26 cellular contexts compared by ENCODE assay signal in the genomic region with DNA sequence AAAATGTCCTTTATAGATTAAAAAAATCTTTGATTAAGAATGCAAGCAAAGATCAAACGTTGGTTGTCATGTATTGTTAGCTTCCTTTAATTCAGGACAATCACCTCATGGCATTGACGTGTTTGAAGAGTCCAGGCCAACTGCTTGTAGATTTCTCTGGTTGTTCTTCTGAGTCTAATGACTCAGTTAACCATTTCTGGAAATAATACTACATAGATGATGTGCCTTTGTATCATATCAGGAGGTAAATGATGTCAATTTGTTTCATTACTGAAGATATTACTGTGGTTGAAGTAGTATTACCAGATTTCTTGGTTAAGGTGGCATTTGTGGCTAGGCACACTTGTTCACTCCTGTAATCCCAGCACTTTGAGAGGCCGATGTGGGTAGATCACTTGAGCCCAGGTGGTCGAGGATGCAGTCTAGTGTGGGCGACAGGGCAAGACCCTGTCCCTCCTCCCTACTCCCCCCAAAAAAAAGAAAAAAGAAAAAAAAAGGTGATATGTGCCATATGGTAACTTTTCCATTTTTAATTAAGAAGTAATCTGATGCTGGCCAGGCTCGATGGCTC. TPM values are rescaled to one million over a fixed set of nuclear protein-coding genes. Genes with fewer than 3 reads are reported as not detected.
DNase-seq lines count a peak whose midpoint lies in the region; ATAC-seq and TF ChIP-seq lines count a peak whose summit lies in the region.
"Had no signal": no experiment of that assay in that cellular context is flagged by ENCODE, and none has a peak within 500 bp of the region (broad histone marks: within the 10 kb centered on the region; RNA-seq: fewer than 3 reads in every experiment).

No MANE protein-coding gene starts in this region.

- CTCF ChIA-PET in activated CD4-positive, alpha-beta memory T cell treated with anti-CD3 and anti-CD28 coated beads for 36 hours (lab: Charles Lee), result no interaction called here
- CTCF ChIA-PET in activated CD4-positive, alpha-beta memory T cell treated with anti-CD3 and anti-CD28 coated beads, Interleukin-2, amount 10 ng/mL, durations not matched to agents 7 days and 5 days (lab: Charles Lee), result interaction anchor here (0.7 kb wide), 1 partner anchor 1301 kb away, joined by 4 read pairs; no protein-coding TSS in a partner anchor

- TF ChIP-seq CTCF in coronary artery (IDR thresholded peaks at IDR 0.05), result no peak

- no peak overlapping the region for H3K27ac Mint-ChIP-seq in activated CD4-positive, alpha-beta memory T cell treated with anti-CD3 and anti-CD28 coated beads for 36 hours
- H3K27ac Mint-ChIP-seq in activated CD4-positive, alpha-beta memory T cell treated with anti-CD3 and anti-CD28 coated beads, Interleukin-2, amount 10 ng/mL, durations not matched to agents 7 days and 5 days, result no peak overlapping the region
- H3K27ac Mint-ChIP-seq in activated T-cell treated with anti-CD3 and anti-CD28 coated beads, Interleukin-2, amount 50 U/mL, for 72 hours, result peak overlapping the region; percentile 34
- H3K27ac Mint-ChIP-seq: CD4-positive, alpha-beta memory T cell had no signal

- H3K36me3 Mint-ChIP-seq in activated CD4-positive, alpha-beta memory T cell treated with anti-CD3 and anti-CD28 coated beads for 36 hours, result peaks cover 3% of the 10 kb centered on the region
- H3K36me3 Mint-ChIP-seq in activated CD4-positive, alpha-beta memory T cell treated with anti-CD3 and anti-CD28 coated beads, Interleukin-2, amount 10 ng/mL, durations not matched to agents 7 days and 5 days (ENCODE audit: low read depth), result peaks cover 2% of the 10 kb centered on the region
- no peaks in the 10 kb centered on the region for H3K36me3 Mint-ChIP-seq in activated T-cell treated with anti-CD3 and anti-CD28 coated beads, Interleukin-2, amount 50 U/mL, for 72 hours (ENCODE audit: insufficient read depth in 2 of 2)
- H3K36me3 Mint-ChIP-seq: CD4-positive, alpha-beta memory T cell had no signal

- no peak overlapping the region for H3K27ac ChIP-seq in coronary artery
- H3K27ac ChIP-seq: BLaER1 treated with 17β-estradiol and CSF1 and Interleukin-3, amounts not matched to agents 10 nM and 100 nM; GM23248 had no signal

- H3K4me3 ChIP-seq in coronary artery, result no peak overlapping the region
- H3K4me3 ChIP-seq: BLaER1 treated with 17β-estradiol and CSF1 and Interleukin-3, amounts not matched to agents 10 nM and 100 nM; GM23248 had no signal

- intact Hi-C loops in activated CD4-positive, alpha-beta memory T cell treated with anti-CD3 and anti-CD28 coated beads for 36 hours (cut with micrococcal nuclease), result loop anchor here (1.0 kb wide), 1 partner anchor 90 kb away; no protein-coding TSS in a partner anchor

- ATAC-seq in activated T-cell treated with anti-CD3 and anti-CD28 coated beads, Interleukin-2, amount 50 U/mL, for 72 hours (replicated peaks in 1 of 2), result peak; percentile 42 to 56
- ATAC-seq in stimulated activated naive CD8-positive, alpha-beta T cell treated with anti-CD3 and anti-CD28 coated beads, Interleukin-15, Interleukin-2, amounts not matched to agents 100 U/mL and 50 U/mL, for 24 hours, result peak; percentile 58
- ATAC-seq: HepG2 had no signal

- H3K4me1 Mint-ChIP-seq in activated CD4-positive, alpha-beta memory T cell treated with anti-CD3 and anti-CD28 coated beads for 36 hours (ENCODE audit: low read depth), result peaks cover 21% of the 10 kb centered on the region
- H3K4me1 Mint-ChIP-seq in activated CD4-positive, alpha-beta memory T cell treated with anti-CD3 and anti-CD28 coated beads, Interleukin-2, amount 10 ng/mL, durations not matched to agents 7 days and 5 days, result peaks cover 7% of the 10 kb centered on the region
- peaks cover 16% of the 10 kb centered on the region for H3K4me1 Mint-ChIP-seq in activated T-cell treated with anti-CD3 and anti-CD28 coated beads, Interleukin-2, amount 50 U/mL, for 72 hours (ENCODE audit: low read depth)

- DNase-seq in activated CD4-positive, alpha-beta memory T cell treated with anti-CD3 and anti-CD28 coated beads for 36 hours, result peak; percentile 22
- no peak for DNase-seq in activated CD4-positive, alpha-beta memory T cell treated with anti-CD3 and anti-CD28 coated beads, Interleukin-2, amount 10 ng/mL, durations not matched to agents 7 days and 5 days
- DNase-seq in NCI-H2171 (lab: John Stamatoyannopoulos, UW), result peak; percentile 14
- DNase-seq in activated T-cell treated with anti-CD3 and anti-CD28 coated beads, Interleukin-2, amount 50 U/mL, for 72 hours, result peak in 1 of 2 donors; percentile 28
- no peak for DNase-seq in stimulated activated naive CD8-positive, alpha-beta T cell treated with anti-CD3 and anti-CD28 coated beads, Interleukin-15, Interleukin-2, amounts not matched to agents 100 U/mL and 50 U/mL, for 24 hours
- DNase-seq in coronary artery (ENCODE audit: low spot score), result no peak
- no peak for DNase-seq in kidney glomerular epithelial cell (lab: John Stamatoyannopoulos, UW)
- DNase-seq: AML-193; CD4-positive, alpha-beta memory T cell; COR-L47; DMS53; GM23248; H7; Karpas-422; NCI-H1092; NCI-H1436; NCI-H187; NCI-H446; NCI-H524 treated with DMSO at 0.1 percent for 48 hours; NCI-H774; SIG-M5 had no signal

- H3K27me3 Mint-ChIP-seq in activated CD4-positive, alpha-beta memory T cell treated with anti-CD3 and anti-CD28 coated beads for 36 hours, result no peaks in the 10 kb centered on the region
- peaks cover 12% of the 10 kb centered on the region for H3K27me3 Mint-ChIP-seq in activated CD4-positive, alpha-beta memory T cell treated with anti-CD3 and anti-CD28 coated beads, Interleukin-2, amount 10 ng/mL, durations not matched to agents 7 days and 5 days
- no peaks in the 10 kb centered on the region for H3K27me3 Mint-ChIP-seq in activated T-cell treated with anti-CD3 and anti-CD28 coated beads, Interleukin-2, amount 50 U/mL, for 72 hours (ENCODE audit: low read depth)
- H3K27me3 Mint-ChIP-seq: CD4-positive, alpha-beta memory T cell had no signal

- no peaks in the 10 kb centered on the region for H3K9me3 Mint-ChIP-seq in activated CD4-positive, alpha-beta memory T cell treated with anti-CD3 and anti-CD28 coated beads for 36 hours
- H3K9me3 Mint-ChIP-seq in activated CD4-positive, alpha-beta memory T cell treated with anti-CD3 and anti-CD28 coated beads, Interleukin-2, amount 10 ng/mL, durations not matched to agents 7 days and 5 days, result no peaks in the 10 kb centered on the region
- no peaks in the 10 kb centered on the region for H3K9me3 Mint-ChIP-seq in activated T-cell treated with anti-CD3 and anti-CD28 coated beads, Interleukin-2, amount 50 U/mL, for 72 hours

- POLR2A ChIA-PET in activated CD4-positive, alpha-beta memory T cell treated with anti-CD3 and anti-CD28 coated beads for 36 hours (lab: Charles Lee), result interaction anchor here (0.6 to 1.1 kb wide), 3 partner anchors 11 to 424 kb away, joined by 3 to 5 read pairs (median 3); no protein-coding TSS in a partner anchor
- POLR2A ChIA-PET in activated CD4-positive, alpha-beta memory T cell treated with anti-CD3 and anti-CD28 coated beads, Interleukin-2, amount 10 ng/mL, durations not matched to agents 7 days and 5 days (lab: Charles Lee), result no interaction called here

- no peak overlapping the region for H3K4me3 Mint-ChIP-seq in activated CD4-positive, alpha-beta memory T cell treated with anti-CD3 and anti-CD28 coated beads for 36 hours
- H3K4me3 Mint-ChIP-seq in activated CD4-positive, alpha-beta memory T cell treated with anti-CD3 and anti-CD28 coated beads, Interleukin-2, amount 10 ng/mL, durations not matched to agents 7 days and 5 days, result no peak overlapping the region
- H3K4me3 Mint-ChIP-seq in activated T-cell treated with anti-CD3 and anti-CD28 coated beads, Interleukin-2, amount 50 U/mL, for 72 hours, result no peak overlapping the region
- H3K4me3 Mint-ChIP-seq: CD4-positive, alpha-beta memory T cell had no signal

RNA-seq across cellular contexts. Expression of gene RPL9, which starts 15.7 kb away (rescaled TPM):
- total RNA-seq in activated CD4-positive, alpha-beta memory T cell treated with anti-CD3 and anti-CD28 coated beads for 36 hours, result 1,000 to 10,000 TPM; 2,178 to 2,222 TPM
- total RNA-seq in activated CD4-positive, alpha-beta memory T cell treated with anti-CD3 and anti-CD28 coated beads, Interleukin-2, amount 10 ng/mL, durations not matched to agents 7 days and 5 days, result 100 to 1,000 TPM; 891 to 916 TPM
- 1,000 to 10,000 TPM; 2,445 to 2,588 TPM for total RNA-seq in activated T-cell treated with anti-CD3 and anti-CD28 coated beads, Interleukin-2, amount 50 U/mL, for 72 hours

RNA-seq across cellular contexts. Expression of gene LIAS, which starts 15.9 kb away (rescaled TPM):
- 10 to 100 TPM; 23.2 to 23.7 TPM for total RNA-seq in activated CD4-positive, alpha-beta memory T cell treated with anti-CD3 and anti-CD28 coated beads for 36 hours
- 10 to 100 TPM; 13.0 to 14.0 TPM for total RNA-seq in activated CD4-positive, alpha-beta memory T cell treated with anti-CD3 and anti-CD28 coated beads, Interleukin-2, amount 10 ng/mL, durations not matched to agents 7 days and 5 days
- 10 to 100 TPM; 28.3 to 39.5 TPM for total RNA-seq in activated T-cell treated with anti-CD3 and anti-CD28 coated beads, Interleukin-2, amount 50 U/mL, for 72 hours

RNA-seq across cellular contexts. Expression of gene KLB, which starts 36.3 kb away (rescaled TPM):
- total RNA-seq in activated CD4-positive, alpha-beta memory T cell treated with anti-CD3 and anti-CD28 coated beads for 36 hours, result not detected
- total RNA-seq in activated CD4-positive, alpha-beta memory T cell treated with anti-CD3 and anti-CD28 coated beads, Interleukin-2, amount 10 ng/mL, durations not matched to agents 7 days and 5 days, result not detected
- not detected for total RNA-seq in activated T-cell treated with anti-CD3 and anti-CD28 coated beads, Interleukin-2, amount 50 U/mL, for 72 hours
- total RNA-seq: CD4-positive, alpha-beta memory T cell; Daoy; G401; GM23248; H7; HT1080 had no signal

Comparison
In these comparisons a context has a peak if more than half of its experiments do, and no peak if none do; other contexts are left out.
1. DNase-seq: peak in activated CD4-positive, alpha-beta memory T cell treated with anti-CD3 and anti-CD28 coated beads for 36 hours (single experiment) and NCI-H2171 (single experiment); none in activated CD4-positive, alpha-beta memory T cell treated with anti-CD3 and anti-CD28 coated beads, Interleukin-2, amount 10 ng/mL, durations not matched to agents 7 days and 5 days (single experiment), stimulated activated naive CD8-positive, alpha-beta T cell treated with anti-CD3 and anti-CD28 coated beads, Interleukin-15, Interleukin-2, amounts not matched to agents 100 U/mL and 50 U/mL, for 24 hours (single experiment), coronary artery (single experiment) and kidney glomerular epithelial cell (single experiment).